ENCODE assay signal across 9 cellular contexts in the genomic region with DNA sequence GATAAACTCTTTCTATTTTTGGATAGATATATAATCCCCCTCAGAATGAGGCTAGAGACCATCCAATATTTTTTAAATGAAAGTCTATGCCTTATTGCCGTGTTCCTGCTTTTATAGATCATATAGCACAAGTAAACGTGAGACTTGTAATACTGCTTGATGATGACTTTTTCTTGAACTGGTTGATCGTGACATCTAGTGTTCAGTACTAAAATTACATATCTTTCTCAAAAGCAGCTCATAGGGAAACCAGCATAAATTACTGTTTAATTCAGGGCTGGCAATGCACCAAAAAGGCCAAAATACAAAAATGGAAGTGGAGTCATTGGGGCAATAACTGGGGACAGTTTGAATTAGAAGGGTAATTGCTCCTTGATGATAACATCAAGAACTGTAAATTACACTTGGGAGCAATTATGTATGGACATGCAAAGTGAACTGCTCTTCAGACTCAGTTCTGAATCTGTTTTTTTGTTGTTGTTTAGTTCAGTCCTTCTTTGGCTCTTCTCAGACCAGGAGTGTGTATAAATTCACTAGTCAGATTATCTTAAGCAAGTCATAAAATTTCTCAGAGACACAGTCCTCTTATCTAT.
DNase-seq lines count a peak whose midpoint lies in the region; ATAC-seq and TF ChIP-seq lines count a peak whose summit lies in the region.
"Had no signal": no experiment of that assay in that cellular context is flagged by ENCODE, and none has a peak within 500 bp of the region (broad histone marks: within the 10 kb centered on the region; RNA-seq: fewer than 3 reads in every experiment).

No MANE protein-coding gene starts in this region.

- no peak overlapping the region for H3K4me3 Mint-ChIP-seq in MCF 10A (ENCODE audit: unreplicated experiment)
- H3K4me3 Mint-ChIP-seq: activated naive CD8-positive, alpha-beta T cell had no signal

- H3K27me3 Mint-ChIP-seq in MCF 10A (ENCODE audit: insufficient read depth, unreplicated experiment) = no peaks in the 10 kb centered on the region

- peaks cover 9% of the 10 kb centered on the region for H3K9me3 Mint-ChIP-seq in MCF 10A (ENCODE audit: unreplicated experiment)

- no peaks in the 10 kb centered on the region for H3K4me1 ChIP-seq in A673 (ENCODE audit: insufficient read depth, low read length, poor library complexity, severe bottlenecking)

- ATAC-seq in left lobe of liver = peak; percentile 74
- no peak for ATAC-seq in GM21381 (IDR thresholded peaks at IDR 0.05; ENCODE audit: unreplicated experiment)

- POLR2A ChIA-PET in A673 (lab: Charles Lee; ENCODE audit: low non-redundant PET) (interaction anchor here (0.6 kb wide), 1 partner anchor 89 kb away, joined by 4 read pairs; no protein-coding TSS in a partner anchor), MCF 10A (lab: Yijun Ruan, JAX) (interaction anchor here (0.5 to 1.4 kb wide), 8 partner anchors 54 to 782 kb away, joined by 3 to 5 read pairs (median 4); no protein-coding TSS in a partner anchor)

- H3K4me3 ChIP-seq in A673 (ENCODE audit: low read depth, low read length, poor library complexity, severe bottlenecking) = no peak overlapping the region

- CTCF ChIA-PET in A673 (lab: Charles Lee) (interaction anchor here (0.5 to 1.9 kb wide), 12 partner anchors 13 to 567 kb away, joined by 3 to 22 read pairs (median 3); partner anchors contain the start of genes LRRC49 and THSD4), MCF 10A (lab: Yijun Ruan, JAX) (interaction anchor here (0.5 to 3.6 kb wide), 12 partner anchors 55 to 556 kb away, joined by 3 to 34 read pairs (median 3); partner anchors contain the start of gene THSD4)

- H3K27me3 ChIP-seq in A673 (replicated peaks; ENCODE audit: insufficient read depth, low read depth, low read length, poor library complexity) = no peaks in the 10 kb centered on the region

- H3K36me3 Mint-ChIP-seq in MCF 10A (ENCODE audit: insufficient read depth, unreplicated experiment) = no peaks in the 10 kb centered on the region
- H3K36me3 Mint-ChIP-seq: activated naive CD8-positive, alpha-beta T cell had no signal

- no peaks in the 10 kb centered on the region for H3K9me3 ChIP-seq in A673 (ENCODE audit: low read depth, low read length, poor library complexity, severe bottlenecking)

- no peaks in the 10 kb centered on the region for H3K36me3 ChIP-seq in A673 (ENCODE audit: insufficient read depth, low read length, poor library complexity, severe bottlenecking)

- H3K27ac Mint-ChIP-seq in MCF 10A (ENCODE audit: low read depth, unreplicated experiment) = no peak overlapping the region
- H3K27ac Mint-ChIP-seq: activated naive CD8-positive, alpha-beta T cell had no signal

- peak; percentile 67 for TF ChIP-seq CTCF in A673 (conservative IDR thresholded peaks at IDR 0.05; ENCODE audit: low read depth, low read length)
- TF ChIP-seq CTCF in GM13977 (IDR thresholded peaks at IDR 0.05; ENCODE audit: extremely low read depth, insufficient read depth, missing control alignments) = peak; percentile 55
- peak; percentile 58 for TF ChIP-seq CTCF in MCF 10A (IDR thresholded peaks at IDR 0.05; ENCODE audit: unreplicated experiment)

- H3K4me1 Mint-ChIP-seq in MCF 10A (ENCODE audit: insufficient read depth, unreplicated experiment) = peaks cover 26% of the 10 kb centered on the region

- H3K27ac ChIP-seq in A673 (ENCODE audit: low read depth, low read length, poor library complexity, severe bottlenecking) = no peak overlapping the region

- in situ Hi-C loops in GM13977 (cut with MboI; ENCODE audit: low pct_unique_long_range_greater_than_20kb, low sequenced_read_pairs, unreplicated experiment) = loop anchor here (25.0 kb wide), 1 partner anchor 603 kb away; no protein-coding TSS in a partner anchor

- BruUV-seq in A673 (replicated peaks; lab: Mats Ljungman, UMichigan) = no TSS peak
- no TSS peak for BruUV-seq in MCF 10A (replicated peaks; lab: Mats Ljungman, UMichigan)

- intact Hi-C loops in A673 (cut with micrococcal nuclease; ENCODE audit: unreplicated experiment) = loop anchor here (2.0 to 5.0 kb wide), 6 partner anchors 54 to 548 kb away; partner anchors contain the start of genes LRRC49, THAP10 and THSD4
- intact Hi-C loops in MCF 10A (cut with micrococcal nuclease) = loop anchor here (1.0 to 2.0 kb wide), 5 partner anchors 146 to 466 kb away; partner anchors contain the start of gene THSD4

- DNase-seq in A673 (ENCODE audit: low spot score) (peak; percentile 71), GM13977 (ENCODE audit: low spot score) (peak; percentile 48), NCI-H345 treated with DMSO at 0.1 percent for 48 hours (lab: John Stamatoyannopoulos, UW; ENCODE audit: unreplicated experiment) (peak; percentile 52), MCF 10A (ENCODE audit: unreplicated experiment) (peak; percentile 66), left lobe of liver (ENCODE audit: low spot score) (no peak), COLO668 (lab: John Stamatoyannopoulos, UW; ENCODE audit: unreplicated experiment) (no peak), ureter (ENCODE audit: low spot score) (no peak)

Comparison
In these comparisons a context has a peak if more than half of its experiments do, and no peak if none do; other contexts are left out.
1. DNase-seq: peak in A673 (single experiment), GM13977 (single experiment), NCI-H345 treated with DMSO at 0.1 percent for 48 hours (single experiment) and MCF 10A (single experiment); none in left lobe of liver (single experiment), COLO668 (single experiment) and ureter (single experiment).
2. Peak in every context shown above with its lines, with median percentiles within 50 percentile points of each other: CTCF ChIP-seq.